Comparison of ENCODE assay signal across 8 cellular contexts in genomic region chr6:73653571-73654424, GRCh38. TPM values are rescaled to one million over a fixed set of nuclear protein-coding genes. Genes with fewer than 3 reads are reported as not detected.
DNase-seq lines count a peak whose midpoint lies in the region; ATAC-seq lines count a peak whose summit lies in the region.

Gene SLC17A5 (minus strand): TSS chr6:73653992. CDS start chr6:73653886, 106 bp downstream.

- peak within 1 kb of the TSS; percentile 97 for H3K27ac Mint-ChIP-seq in effector memory CD8-positive, alpha-beta T cell
- peak within 1 kb of the TSS; percentile 92 for H3K27ac Mint-ChIP-seq in memory B cell

- H3K36me3 Mint-ChIP-seq in effector memory CD8-positive, alpha-beta T cell (ENCODE audit: insufficient read depth), result peaks cover 31% of the 10 kb centered on the region
- H3K36me3 Mint-ChIP-seq in memory B cell, result peaks cover 6% of the 10 kb centered on the region

- H3K4me1 Mint-ChIP-seq in effector memory CD8-positive, alpha-beta T cell (ENCODE audit: low read depth in 2 of 2), result peaks cover 25 to 42% of the 10 kb centered on the region in 2 donors
- H3K4me1 Mint-ChIP-seq in memory B cell, result peaks cover 15% of the 10 kb centered on the region

- no peaks in the 10 kb centered on the region for H3K27me3 Mint-ChIP-seq in effector memory CD8-positive, alpha-beta T cell
- H3K27me3 Mint-ChIP-seq in memory B cell, result no peaks in the 10 kb centered on the region

- H3K4me3 Mint-ChIP-seq in effector memory CD8-positive, alpha-beta T cell, result peak within 1 kb of the TSS; percentile 95 to 99
- peak within 1 kb of the TSS; percentile 100 for H3K4me3 Mint-ChIP-seq in memory B cell

- H3K9me3 Mint-ChIP-seq in effector memory CD8-positive, alpha-beta T cell, result no peaks in the 10 kb centered on the region
- no peaks in the 10 kb centered on the region for H3K9me3 Mint-ChIP-seq in memory B cell

- DNase-seq in COLO829 (ENCODE audit: low spot score) (peak; percentile 95), HT-29 (ENCODE audit: low spot score) (peak; percentile 95), memory B cell (ENCODE audit: low spot score in 2 of 2) (peak; percentile 75 to 82)
- peak; percentile 83 for DNase-seq in NK-92 treated with Interleukin-12 subunit alpha and Interleukin-12 subunit beta, amount 100 ng/mL, for 24 hours (lab: John Stamatoyannopoulos, UW)
- DNase-seq in activated CD8-positive, alpha-beta memory T cell treated with anti-CD3 and anti-CD28 coated beads for 48 hours (ENCODE audit: low read depth in 2 of 3, low spot score in 2 of 3), result peak; percentile 64 to 87 (median 85)
- peak; percentile 78 to 79 (median 79) for DNase-seq in effector memory CD8-positive, alpha-beta T cell
- DNase-seq in stimulated activated CD8-positive, alpha-beta memory T cell treated with anti-CD3 and anti-CD28 coated beads, Interleukin-12 subunit alpha, Interleukin-12 subunit beta, amount 100 ng/mL, for 1 hour (ENCODE audit: low read depth), result peak; percentile 76

- ATAC-seq in GM21360 (IDR thresholded peaks at IDR 0.05; ENCODE audit: unreplicated experiment) (peak; percentile 85), memory B cell (ENCODE audit: low read depth) (peak; percentile 84)
- peak; percentile 82 for ATAC-seq in effector memory CD8-positive, alpha-beta T cell (replicated peaks)

RNA-seq across cellular contexts. Expression of gene SLC17A5, which starts in this region (rescaled TPM):
- 9.7 and 10.8 TPM in 2 replicates for total RNA-seq in HT-29 (2014; rRNA removed; shearing (Covaris generic))

Comparison
In these comparisons a context has a peak if more than half of its experiments do, and no peak if none do; other contexts are left out.
1. Peak in every context shown above with its lines: DNase-seq and ATAC-seq.